In genomic region chr4:173675446-173675845, GRCh38 we compare ENCODE assay signal across 11 cellular contexts.
"Had no signal": no experiment of that assay in that cellular context is flagged by ENCODE, and none has a peak within 500 bp of the region (broad histone marks: within the 10 kb centered on the region; RNA-seq: fewer than 3 reads in every experiment).

No MANE protein-coding gene starts in this region.

- H3K27ac ChIP-seq: GM23248 had no signal

- H3K4me2 ChIP-seq: GM23338 had no signal

- H3K4me1 ChIP-seq: HAP-1 had no signal

- ATAC-seq: GM23338, HCT116 had no signal

- H2AFZ ChIP-seq: GM23248, GM23338 had no signal

- FAIRE-seq: H1, H54 had no signal

- H3K4me3 ChIP-seq: GM23248, GM23338, HAP-1 had no signal

- H3K9ac ChIP-seq: GM23248 had no signal

- DNase-seq: GM23248, GOT3, H7, H9, HCEC 1CT, HFFc6 had no signal

- H3K9me3 ChIP-seq: HAP-1 had no signal

- H3K36me3 ChIP-seq: HAP-1 had no signal
